ENCODE assay signal across 8 cellular contexts in the genomic region with DNA sequence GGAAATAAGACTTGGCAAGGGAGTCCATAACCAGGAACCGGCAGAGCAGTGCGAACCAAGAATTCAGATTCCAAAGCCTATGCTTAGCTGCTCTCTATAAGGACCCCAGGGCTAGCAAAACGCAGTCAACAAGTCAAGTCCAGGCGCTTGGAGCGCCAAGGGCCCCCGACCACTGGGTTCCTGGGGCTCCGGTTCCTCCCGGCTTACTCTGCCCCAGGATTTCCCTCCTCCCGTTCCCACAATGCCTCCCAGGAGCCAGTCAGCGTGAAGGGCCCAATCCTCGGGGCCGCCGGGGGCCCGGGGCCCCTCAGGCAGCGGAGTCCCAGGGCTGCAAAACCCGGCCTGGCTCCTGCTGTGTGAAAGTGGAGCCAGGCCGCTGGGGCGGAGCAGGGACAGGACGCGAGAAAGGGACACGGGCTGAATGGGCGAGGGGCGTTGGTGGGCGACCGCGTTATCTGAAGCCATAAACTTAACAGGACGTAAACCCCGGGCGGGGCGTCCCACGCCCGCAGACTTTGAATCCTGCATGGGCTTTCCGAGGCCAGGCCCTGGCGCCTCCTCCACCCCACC. TPM values are rescaled to one million over a fixed set of nuclear protein-coding genes. Genes with fewer than 3 reads are reported as not detected.
A peak's percentile ranks its signal among the peaks of the same experiment; 100 is the strongest.
DNase-seq lines count a peak whose midpoint lies in the region; TF ChIP-seq lines count a peak whose summit lies in the region.

No MANE protein-coding gene starts in this region.

- CTCF ChIA-PET in activated CD4-positive, alpha-beta T cell treated with anti-CD3 and anti-CD28 coated beads, Interleukin-2, amount 10 ng/mL, durations not matched to agents 7 days and 5 days (lab: Charles Lee), result no interaction called here

- H3K4me1 ChIP-seq in ectodermal cell (ENCODE audit: control insufficient read depth, insufficient read depth, low read length), result peaks cover 6% of the 10 kb centered on the region

- POLR2A ChIA-PET in activated CD4-positive, alpha-beta T cell treated with anti-CD3 and anti-CD28 coated beads, Interleukin-2, amount 10 ng/mL, durations not matched to agents 7 days and 5 days (lab: Charles Lee), result no interaction called here

- H3K9me3 Mint-ChIP-seq in activated CD4-positive, alpha-beta T cell treated with anti-CD3 and anti-CD28 coated beads, Interleukin-2, amount 10 ng/mL, durations not matched to agents 7 days and 5 days, result no peaks in the 10 kb centered on the region

- H3K36me3 Mint-ChIP-seq in activated CD4-positive, alpha-beta T cell treated with anti-CD3 and anti-CD28 coated beads, Interleukin-2, amount 10 ng/mL, durations not matched to agents 7 days and 5 days (ENCODE audit: low read depth), result no peaks in the 10 kb centered on the region

- intact Hi-C loops in lower leg skin (cut with DNase I; ENCODE audit: low total_unique reads), result no loop called here

- TF ChIP-seq CTCF in lower leg skin (IDR thresholded peaks at IDR 0.05), result no peak

- H3K27ac Mint-ChIP-seq in activated CD4-positive, alpha-beta T cell treated with anti-CD3 and anti-CD28 coated beads, Interleukin-2, amount 10 ng/mL, durations not matched to agents 7 days and 5 days, result no peak overlapping the region

- peaks cover 7% of the 10 kb centered on the region for H3K4me1 Mint-ChIP-seq in activated CD4-positive, alpha-beta T cell treated with anti-CD3 and anti-CD28 coated beads, Interleukin-2, amount 10 ng/mL, durations not matched to agents 7 days and 5 days

- TF ChIP-seq POLR2A in lower leg skin (IDR thresholded peaks at IDR 0.05), result no peak

- H3K9me3 ChIP-seq in ectodermal cell (ENCODE audit: control insufficient read depth, low read length), result no peaks in the 10 kb centered on the region

- no peak overlapping the region for H3K27ac ChIP-seq in ectodermal cell (ENCODE audit: insufficient read depth, low read depth, low read length, poor library complexity, severe bottlenecking)

- DNase-seq in NCI-H2196 (lab: John Stamatoyannopoulos, UW; ENCODE audit: unreplicated experiment) (peak; percentile 66), NCI-H2196 treated with DMSO at 0.1 percent for 48 hours (lab: John Stamatoyannopoulos, UW; ENCODE audit: unreplicated experiment) (no peak), NCI-H146 (lab: John Stamatoyannopoulos, UW) (peak; percentile 91), lower leg skin (ENCODE audit: low spot score in 2 of 2) (peak; percentile 46 to 89), RPMI8226 (no peak)
- peak; percentile 38 for DNase-seq in activated CD4-positive, alpha-beta T cell treated with anti-CD3 and anti-CD28 coated beads, Interleukin-2, amount 10 ng/mL, durations not matched to agents 7 days and 5 days
- DNase-seq in stimulated activated CD4-positive, alpha-beta T cell treated with anti-CD3 and anti-CD28 coated beads, Interleukin-4, amount 100 ng/mL, for 24 hours, result peak; percentile 68

- peak overlapping the region; percentile 64 for H3K4me3 ChIP-seq in ectodermal cell (ENCODE audit: insufficient read depth, low read depth, low read length)
- H3K4me3 ChIP-seq in lower leg skin (ENCODE audit: low read depth, poor library complexity, severe bottlenecking), result peak overlapping the region; percentile 24

- H3K27me3 ChIP-seq in ectodermal cell (ENCODE audit: control insufficient read depth, insufficient read depth, low read length, poor library complexity, severe bottlenecking), result no peaks in the 10 kb centered on the region

- peaks cover under 1% of the 10 kb centered on the region for H3K27me3 Mint-ChIP-seq in activated CD4-positive, alpha-beta T cell treated with anti-CD3 and anti-CD28 coated beads, Interleukin-2, amount 10 ng/mL, durations not matched to agents 7 days and 5 days

- H3K36me3 ChIP-seq in ectodermal cell (ENCODE audit: control insufficient read depth, insufficient read depth, low read length), result peaks cover 19% of the 10 kb centered on the region

- WGBS in ectodermal cell, 2 experiments, result 1 to 2% methylated on average over 32 of the region's 34 CpGs
- WGBS in lower leg skin, 2 donors, result 3 to 13% methylated on average over 30 to 34 of the region's 34 CpGs

- H3K4me3 Mint-ChIP-seq in activated CD4-positive, alpha-beta T cell treated with anti-CD3 and anti-CD28 coated beads, Interleukin-2, amount 10 ng/mL, durations not matched to agents 7 days and 5 days, result no peak overlapping the region

RNA-seq across cellular contexts. Expression of gene KRT8, which starts 1.5 kb away (rescaled TPM):
- under 1 TPM; 0.15 to 0.57 TPM for total RNA-seq in activated CD4-positive, alpha-beta T cell treated with anti-CD3 and anti-CD28 coated beads, Interleukin-2, amount 10 ng/mL, durations not matched to agents 7 days and 5 days
- polyA plus RNA-seq in ectodermal cell (2013, experiment 1 of 4), result 240 TPM
- polyA plus RNA-seq in ectodermal cell (2013, experiment 2 of 4), result 242 TPM
- 172 TPM for polyA plus RNA-seq in ectodermal cell (2013, experiment 3 of 4)
- 169 TPM for polyA plus RNA-seq in ectodermal cell (2013, experiment 4 of 4)
- total RNA-seq in lower leg skin, result 10 to 100 TPM; 18.1 to 96.0 (median 58.2) TPM

RNA-seq across cellular contexts. Expression of gene KRT18, which starts 45.5 kb away (rescaled TPM):
- total RNA-seq in activated CD4-positive, alpha-beta T cell treated with anti-CD3 and anti-CD28 coated beads, Interleukin-2, amount 10 ng/mL, durations not matched to agents 7 days and 5 days, result 1 to 10 TPM in 1 of 2 experiments, under 1 TPM in 1; 0.65 to 1.3 TPM
- polyA plus RNA-seq in ectodermal cell (2013, experiment 1 of 4), result 114 TPM
- 106 TPM for polyA plus RNA-seq in ectodermal cell (2013, experiment 2 of 4)
- polyA plus RNA-seq in ectodermal cell (2013, experiment 3 of 4), result 93.6 TPM
- polyA plus RNA-seq in ectodermal cell (2013, experiment 4 of 4), result 91.2 TPM
- 10 to 100 TPM; 23.3 to 97.2 (median 70.9) TPM for total RNA-seq in lower leg skin

RNA-seq across cellular contexts. Expression of gene KRT78, which starts 54.6 kb away (rescaled TPM):
- total RNA-seq in activated CD4-positive, alpha-beta T cell treated with anti-CD3 and anti-CD28 coated beads, Interleukin-2, amount 10 ng/mL, durations not matched to agents 7 days and 5 days, result not detected
- not detected for polyA plus RNA-seq in ectodermal cell (2013, experiment 1 of 4)
- polyA plus RNA-seq in ectodermal cell (2013, experiment 2 of 4), result not detected
- not detected for polyA plus RNA-seq in ectodermal cell (2013, experiment 3 of 4)
- not detected for polyA plus RNA-seq in ectodermal cell (2013, experiment 4 of 4)
- 100 to 1,000 TPM; 114 to 250 (median 183) TPM for total RNA-seq in lower leg skin

Comparison
In these comparisons a context has a peak if more than half of its experiments do, and no peak if none do; other contexts are left out.
1. DNase-seq: peak in NCI-H2196 (single experiment), NCI-H146 (single experiment), activated CD4-positive, alpha-beta T cell treated with anti-CD3 and anti-CD28 coated beads, Interleukin-2, amount 10 ng/mL, durations not matched to agents 7 days and 5 days (single experiment), lower leg skin (2 of 2) and stimulated activated CD4-positive, alpha-beta T cell treated with anti-CD3 and anti-CD28 coated beads, Interleukin-4, amount 100 ng/mL, for 24 hours (single experiment); none in NCI-H2196 treated with DMSO at 0.1 percent for 48 hours (single experiment) and RPMI8226 (single experiment).
2. RNA of gene KRT8, which starts 1.5 kb away (total RNA-seq): 18.1 to 96.0 TPM in lower leg skin; 0.15 to 0.57 TPM in activated CD4-positive, alpha-beta T cell treated with anti-CD3 and anti-CD28 coated beads, Interleukin-2, amount 10 ng/mL, durations not matched to agents 7 days and 5 days; every median in the first group is over 10 times any median in the second.
3. RNA of gene KRT18, which starts 45.5 kb away (total RNA-seq): 23.3 to 97.2 TPM in lower leg skin; 0.65 to 1.3 TPM in activated CD4-positive, alpha-beta T cell treated with anti-CD3 and anti-CD28 coated beads, Interleukin-2, amount 10 ng/mL, durations not matched to agents 7 days and 5 days; every median in the first group is over 10 times any median in the second.
4. RNA of gene KRT78, which starts 54.6 kb away (total RNA-seq): 114 to 250 TPM in lower leg skin; not detected in activated CD4-positive, alpha-beta T cell treated with anti-CD3 and anti-CD28 coated beads, Interleukin-2, amount 10 ng/mL, durations not matched to agents 7 days and 5 days; every median in the first group is over 100 times any median in the second.